ENCODE assay signal across 6 cellular contexts in the genomic region with DNA sequence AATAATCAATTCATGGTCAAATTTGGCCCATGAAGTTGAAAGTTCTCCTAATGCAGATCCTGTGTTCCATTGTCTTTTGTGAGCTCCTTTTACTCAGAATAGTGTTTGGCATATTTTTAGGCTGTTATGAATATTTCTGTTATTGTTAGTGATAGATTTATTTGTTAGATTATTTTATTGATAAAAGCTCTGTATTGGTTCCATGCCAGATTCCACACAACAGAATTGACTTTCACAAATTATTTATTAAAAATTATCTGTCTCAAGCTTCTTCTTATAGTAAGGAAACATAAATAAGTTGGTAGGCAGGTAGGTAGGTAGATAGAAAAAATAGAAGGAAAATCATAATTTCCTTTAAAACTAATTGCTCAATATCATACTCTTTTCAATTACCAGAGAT.
"Had no signal": no experiment of that assay in that cellular context is flagged by ENCODE, and none has a peak within 500 bp of the region (broad histone marks: within the 10 kb centered on the region; RNA-seq: fewer than 3 reads in every experiment).

No MANE protein-coding gene starts in this region.

- DNase-seq: IMR-90, KBM-7, KG1 had no signal

- ATAC-seq: HepG2 had no signal

- FAIRE-seq: HepG2, HTR-8/SVneo had no signal

- H3K27ac ChIP-seq: HL-60 had no signal
